ENCODE assay signal across 17 cellular contexts in the genomic region with DNA sequence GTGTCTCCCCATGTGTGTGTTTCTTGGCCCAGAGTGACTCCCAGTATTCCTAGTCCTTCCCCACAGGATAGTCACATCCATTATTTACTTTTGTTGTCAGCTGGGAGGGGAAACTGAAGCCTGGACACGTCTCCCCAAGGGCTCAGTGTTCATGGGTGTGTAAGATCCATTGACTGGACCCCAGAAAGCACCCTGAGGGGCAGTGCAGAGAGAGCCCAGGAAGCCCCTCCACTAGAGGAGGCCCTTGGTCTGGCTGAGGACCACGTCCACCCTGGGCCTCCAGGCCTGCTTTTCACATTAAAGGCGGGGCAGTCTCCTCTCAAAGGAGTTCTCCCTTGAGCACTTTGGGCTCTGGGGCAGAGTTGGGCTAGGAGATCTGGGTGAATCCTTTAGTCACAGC.
"Had no signal": no experiment of that assay in that cellular context is flagged by ENCODE, and none has a peak within 500 bp of the region (broad histone marks: within the 10 kb centered on the region; RNA-seq: fewer than 3 reads in every experiment).

No MANE protein-coding gene starts in this region.

- H3K4me3 ChIP-seq: gastroesophageal sphincter, heart right ventricle, prostate gland, transverse colon, vagina had no signal

- ATAC-seq: activated CD4-positive, CD25-positive, alpha-beta regulatory T cell treated with anti-CD3 and anti-CD28 coated beads, Interleukin-2, amount 50 U/mL, for 24 hours; activated T-cell treated with anti-CD3 and anti-CD28 coated beads, Interleukin-2, amount 50 U/mL, for 72 hours; gastroesophageal sphincter; heart right ventricle; right cardiac atrium; stimulated activated naive CD8-positive, alpha-beta T cell treated with anti-CD3 and anti-CD28 coated beads, Interleukin-15, Interleukin-2, amounts not matched to agents 100 U/mL and 50 U/mL, for 24 hours had no signal

- H3K27me3 ChIP-seq: gastroesophageal sphincter, heart right ventricle, transverse colon, vagina had no signal

- H3K9me3 ChIP-seq: gastroesophageal sphincter, heart right ventricle, prostate gland, transverse colon, vagina had no signal

- H3K4me1 ChIP-seq: prostate gland had no signal

- FAIRE-seq: astrocyte, bronchial epithelial cell, small intestine had no signal

- DNase-seq: activated CD4-positive, alpha-beta memory T cell treated with anti-CD3 and anti-CD28 coated beads for 36 hours; activated gamma-delta T cell treated with Interleukin-2 at 50 U/mL for 16 hours; activated T-cell treated with anti-CD3 and anti-CD28 coated beads, Interleukin-2, amount 50 U/mL, for 72 hours; heart right ventricle; right cardiac atrium; small intestine; stimulated activated CD4-positive, alpha-beta T cell treated with anti-CD3 and anti-CD28 coated beads, Interleukin-4, amount 100 ng/mL, for 4 hours; stimulated activated CD8-positive, alpha-beta memory T cell treated with anti-CD3 and anti-CD28 coated beads, Interleukin-4, amount 100 ng/mL, for 48 hours; stimulated activated naive CD8-positive, alpha-beta T cell treated with anti-CD3 and anti-CD28 coated beads, Interleukin-15, Interleukin-2, amounts not matched to agents 100 U/mL and 50 U/mL, for 24 hours; T1000; transverse colon had no signal

- H3K27ac ChIP-seq: gastroesophageal sphincter, heart right ventricle, prostate gland, transverse colon, vagina had no signal
